ENCODE assay signal across 19 cellular contexts in the genomic region with DNA sequence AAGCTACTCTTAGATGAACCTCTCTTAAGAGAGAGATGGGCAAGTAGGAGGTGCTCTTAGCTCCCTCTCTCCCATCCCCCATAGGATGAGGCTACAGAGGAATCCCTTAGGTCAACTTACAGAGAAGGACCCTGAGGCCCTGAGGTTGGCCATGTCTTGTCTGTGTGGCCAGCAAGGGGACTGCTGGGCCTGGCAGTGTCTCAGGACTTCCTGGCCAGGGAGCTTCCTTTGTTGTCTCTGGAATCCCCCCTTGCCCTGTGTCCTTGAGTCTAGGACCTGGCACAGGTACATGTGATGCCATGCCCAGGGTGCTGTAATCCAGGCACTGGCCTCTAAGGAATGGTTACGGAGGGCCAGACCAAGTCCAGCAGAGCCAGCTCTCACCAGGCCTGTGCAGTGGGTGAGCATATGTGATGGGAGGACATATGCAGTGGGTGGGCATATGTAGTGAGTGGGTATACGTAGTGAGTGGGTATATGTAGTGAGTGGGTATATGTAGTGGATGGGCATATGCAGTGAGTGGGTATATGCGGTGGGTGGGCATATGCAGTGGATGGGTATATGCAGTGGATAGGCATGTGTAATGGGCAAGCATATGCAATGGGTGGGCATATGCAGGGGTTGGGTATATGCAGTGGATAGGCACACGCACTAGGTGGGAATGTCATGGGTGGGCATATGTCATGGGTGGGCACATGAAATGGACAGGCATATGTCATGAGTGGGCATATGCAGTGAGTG. TPM values are rescaled to one million over a fixed set of nuclear protein-coding genes. Genes with fewer than 3 reads are reported as not detected.
DNase-seq lines count a peak whose midpoint lies in the region; ATAC-seq and TF ChIP-seq lines count a peak whose summit lies in the region.
"Had no signal": no experiment of that assay in that cellular context is flagged by ENCODE, and none has a peak within 500 bp of the region (broad histone marks: within the 10 kb centered on the region; RNA-seq: fewer than 3 reads in every experiment).

No MANE protein-coding gene starts in this region.

- TF ChIP-seq EP300 in tibial nerve (IDR thresholded peaks at IDR 0.05), result no peak

- H3K27me3 Mint-ChIP-seq in IgD-negative memory B cell (no peaks in the 10 kb centered on the region), endothelial cell (ENCODE audit: unreplicated experiment) (peaks cover 3% of the 10 kb centered on the region)
- H3K27me3 Mint-ChIP-seq: T-cell had no signal

- no peaks in the 10 kb centered on the region for H3K27me3 ChIP-seq in BLaER1 treated with 17β-estradiol and CSF1 and Interleukin-3, amounts not matched to agents 10 nM and 100 nM
- H3K27me3 ChIP-seq in tibial nerve, result no peaks in the 10 kb centered on the region
- H3K27me3 ChIP-seq: left lung had no signal

- H3K36me3 Mint-ChIP-seq in IgD-negative memory B cell, result no peaks in the 10 kb centered on the region
- H3K36me3 Mint-ChIP-seq in endothelial cell (ENCODE audit: low read depth, unreplicated experiment), result peaks cover 4% of the 10 kb centered on the region
- H3K36me3 Mint-ChIP-seq: T-cell had no signal

- H3K4me1 ChIP-seq in BLaER1 treated with 17β-estradiol and CSF1 and Interleukin-3, amounts not matched to agents 10 nM and 100 nM, result peaks cover 36 to 90% (median 75%) of the 10 kb centered on the region in 10 experiments
- H3K4me1 ChIP-seq in tibial nerve, result peaks cover 0 to 20% (median 8%) of the 10 kb centered on the region in 4 donors

- peaks cover 0 to 6% (median 0%) of the 10 kb centered on the region in 11 experiments; a peak in 1 of 22 replicates for H3K36me3 ChIP-seq in BLaER1 treated with 17β-estradiol and CSF1 and Interleukin-3, amounts not matched to agents 10 nM and 100 nM
- H3K36me3 ChIP-seq in tibial nerve, result no peaks in the 10 kb centered on the region
- H3K36me3 ChIP-seq: left lung had no signal

- H3K4me3 Mint-ChIP-seq in IgD-negative memory B cell, result peak overlapping the region in 2 of 4 donors; percentile 82 to 89
- no peak overlapping the region for H3K4me3 Mint-ChIP-seq in endothelial cell (ENCODE audit: unreplicated experiment)

- H3K4me1 Mint-ChIP-seq in IgD-negative memory B cell, result peaks cover 28 to 42% (median 36%) of the 10 kb centered on the region in 3 donors
- peaks cover 43% of the 10 kb centered on the region for H3K4me1 Mint-ChIP-seq in endothelial cell (ENCODE audit: unreplicated experiment)

- intact Hi-C loops in sciatic nerve (cut with DNase I), result no loop called here

- peaks cover 0 to 9% (median 0%) of the 10 kb centered on the region in 11 experiments; a peak in 1 of 22 replicates for H4K20me1 ChIP-seq in BLaER1 treated with 17β-estradiol and CSF1 and Interleukin-3, amounts not matched to agents 10 nM and 100 nM

- H3K27ac Mint-ChIP-seq in IgD-negative memory B cell, result peak overlapping the region in 2 of 3 donors; percentile 23 to 79
- peak overlapping the region; percentile 94 for H3K27ac Mint-ChIP-seq in endothelial cell (ENCODE audit: unreplicated experiment)
- H3K27ac Mint-ChIP-seq: T-cell had no signal

- peak overlapping the region; percentile 5 to 79 (median 68); a peak in 19 of 22 replicates for H3K27ac ChIP-seq in BLaER1 treated with 17β-estradiol and CSF1 and Interleukin-3, amounts not matched to agents 10 nM and 100 nM
- peak overlapping the region in 1 of 4 donors; percentile 6 for H3K27ac ChIP-seq in tibial nerve
- H3K27ac ChIP-seq: VCaP had no signal

- H3K9ac ChIP-seq in BLaER1 treated with 17β-estradiol and CSF1 and Interleukin-3, amounts not matched to agents 10 nM and 100 nM, result peak overlapping the region in 10 of 11 experiments; percentile 13 to 58 (median 49); a peak in 14 of 22 replicates

- H3K9me3 Mint-ChIP-seq in IgD-negative memory B cell, result no peaks in the 10 kb centered on the region
- no peaks in the 10 kb centered on the region for H3K9me3 Mint-ChIP-seq in endothelial cell (ENCODE audit: unreplicated experiment)
- H3K9me3 Mint-ChIP-seq: T-cell had no signal

- H3K9me3 ChIP-seq in BLaER1 treated with 17β-estradiol and CSF1 and Interleukin-3, amounts not matched to agents 10 nM and 100 nM (replicated peaks in 1 of 11), result no peaks in the 10 kb centered on the region
- H3K9me3 ChIP-seq in tibial nerve, result no peaks in the 10 kb centered on the region
- H3K9me3 ChIP-seq: left lung had no signal

- ATAC-seq in sciatic nerve (peak; percentile 35), HG02571 (IDR thresholded peaks at IDR 0.05; ENCODE audit: unreplicated experiment) (no peak), HG02763 (IDR thresholded peaks at IDR 0.05; ENCODE audit: unreplicated experiment) (no peak)

- 91 to 95% methylated on average over 4 of the region's 4 CpGs for WGBS in tibial nerve, 2 donors

- H3K4me2 ChIP-seq in BLaER1 treated with 17β-estradiol and CSF1 and Interleukin-3, amounts not matched to agents 10 nM and 100 nM, result peak overlapping the region; percentile 33 to 92 (median 78)

- DNase-seq in endothelial cell (ENCODE audit: low spot score) (no peak), sciatic nerve (ENCODE audit: low spot score) (no peak), tibial nerve (ENCODE audit: low spot score in 2 of 2) (no peak), NCI-H2107 (lab: John Stamatoyannopoulos, UW) (no peak)
- DNase-seq: activated CD8-positive, alpha-beta memory T cell treated with anti-CD3 and anti-CD28 coated beads for 24 hours; activated effector memory CD4-positive, alpha-beta T cell treated with Interleukin-2 at 50 U/mL for 16 hours; cerebellar nuclear complex; COR-L47; foreskin melanocyte; GDM1; left lung; NCI-H1105; stimulated activated CD4-positive, alpha-beta T cell treated with anti-CD3 and anti-CD28 coated beads, Interleukin-15, amount 100 ng/mL, for 24 hours; T-cell had no signal

- H3K4me3 ChIP-seq in BLaER1 treated with 17β-estradiol and CSF1 and Interleukin-3, amounts not matched to agents 10 nM and 100 nM, result peak overlapping the region in 1 of 10 experiments; percentile 25; a peak in 1 of 20 replicates
- H3K4me3 ChIP-seq in tibial nerve, result no peak overlapping the region

- TF ChIP-seq CTCF in endothelial cell (IDR thresholded peaks at IDR 0.05; ENCODE audit: unreplicated experiment) (no peak), tibial nerve (IDR thresholded peaks at IDR 0.05) (no peak)

- TF ChIP-seq POLR2A in tibial nerve (IDR thresholded peaks at IDR 0.05), result no peak

RNA-seq across cellular contexts. Expression of a gene that starts 20.3 kb away (rescaled TPM):
- 27.9 TPM for polyA plus RNA-seq in IgD-negative memory B cell
- total RNA-seq in endothelial cell (ENCODE audit: unreplicated experiment) (844 TPM), sciatic nerve (351 TPM), tibial nerve (100 to 1,000 TPM in 3 of 4 donors, 10 to 100 TPM in 1; 70.7 to 128 (median 126) TPM)

RNA-seq across cellular contexts. Expression of a gene that starts 38.0 kb away (rescaled TPM):
- polyA plus RNA-seq in IgD-negative memory B cell, result 1.9 TPM
- total RNA-seq in endothelial cell (ENCODE audit: unreplicated experiment) (1.6 TPM), sciatic nerve (13.5 TPM), tibial nerve (10 to 100 TPM in 1 of 4 donors, 1 to 10 TPM in 3; 3.1 to 27.0 (median 6.4) TPM)
